ENCODE assay signal across 8 cellular contexts in the genomic region with DNA sequence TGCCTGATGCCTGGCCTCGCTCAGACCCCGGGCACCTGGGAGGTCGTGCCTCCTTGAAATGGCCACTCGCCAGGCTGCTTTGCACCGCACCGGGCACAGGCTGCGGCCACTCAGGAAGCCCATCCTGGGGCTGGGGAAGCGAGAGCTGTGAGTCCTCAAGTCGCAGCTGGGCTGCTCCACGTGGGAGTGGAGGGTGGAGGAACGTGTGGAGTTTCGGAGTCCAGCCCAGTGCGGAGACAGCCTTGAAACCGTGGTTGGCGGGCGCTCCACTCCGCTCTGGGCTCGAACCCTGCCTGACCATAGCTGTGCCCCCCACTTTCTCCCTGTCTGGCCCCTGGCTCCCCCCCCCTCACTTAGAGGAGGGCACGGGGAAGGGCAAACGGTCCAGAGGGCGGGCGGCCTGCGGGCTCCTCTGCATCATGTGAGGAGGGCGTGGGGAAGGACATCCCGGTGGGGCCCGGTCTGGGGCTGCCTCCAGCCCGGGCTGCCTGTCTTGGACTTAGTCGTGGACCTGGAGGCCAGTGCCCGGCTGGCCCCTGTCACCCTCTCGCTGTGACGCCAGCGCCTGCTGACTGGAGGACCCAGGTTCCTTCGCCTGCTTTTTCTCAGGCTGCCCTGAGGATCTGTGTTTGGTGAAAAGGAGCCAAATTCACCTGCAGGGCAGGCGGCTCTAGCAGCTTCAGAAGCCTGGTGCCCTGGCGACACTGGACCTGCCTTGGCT. TPM values are rescaled to one million over a fixed set of nuclear protein-coding genes. Genes with fewer than 3 reads are reported as not detected.
DNase-seq lines count a peak whose midpoint lies in the region; ATAC-seq and TF ChIP-seq lines count a peak whose summit lies in the region.

No MANE protein-coding gene starts in this region.

- H3K18ac ChIP-seq in trophoblast cell (ENCODE audit: low read length), result no peak overlapping the region

- H3K9me3 ChIP-seq in DOHH2 (ENCODE audit: control insufficient read depth, insufficient read depth, low read length) (no peaks in the 10 kb centered on the region; the same call in 1 of the 2 replicates), trophoblast cell (ENCODE audit: insufficient read depth, low read depth, low read length) (no peaks in the 10 kb centered on the region)

- WGBS in trophoblast cell (ENCODE audit: extremely low coverage, insufficient coverage, insufficient read length), result no CpG with 5 or more reads among the region's 35 CpGs

- H2BK5ac ChIP-seq in trophoblast cell (ENCODE audit: low read depth, low read length, poor library complexity), result no peak overlapping the region

- no peaks in the 10 kb centered on the region for H3K9me2 ChIP-seq in DOHH2 (replicated peaks; ENCODE audit: control insufficient read depth, low read length)

- H4K91ac ChIP-seq in trophoblast cell (ENCODE audit: low read depth, low read length), result no peak overlapping the region

- no peak overlapping the region for H2BK12ac ChIP-seq in trophoblast cell (ENCODE audit: low read length)

- H3K27me3 ChIP-seq in DOHH2 (ENCODE audit: control insufficient read depth, low read length) (no peaks in the 10 kb centered on the region), trophoblast cell (ENCODE audit: insufficient read depth, low read length) (no peaks in the 10 kb centered on the region)

- peak overlapping the region; percentile 55 for H3K9ac ChIP-seq in trophoblast cell (ENCODE audit: low read length)

- no peak overlapping the region for H2BK120ac ChIP-seq in trophoblast cell (ENCODE audit: insufficient read depth, low read length, poor library complexity)

- H4K20me1 ChIP-seq in DOHH2 (ENCODE audit: control insufficient read depth, insufficient read depth, low read depth, low read length), result peaks cover 35% of the 10 kb centered on the region

- no peak for ATAC-seq in GM21515 (IDR thresholded peaks at IDR 0.05; ENCODE audit: unreplicated experiment)
- no peak for ATAC-seq in GM18498 (IDR thresholded peaks at IDR 0.05; ENCODE audit: unreplicated experiment)
- ATAC-seq in HG02759 (IDR thresholded peaks at IDR 0.05; ENCODE audit: unreplicated experiment), result no peak

- H3K79me2 ChIP-seq in DOHH2 (ENCODE audit: control insufficient read depth, low read length) (peaks cover 71% of the 10 kb centered on the region), trophoblast cell (ENCODE audit: control insufficient read depth, insufficient read depth, low read length, poor library complexity) (peaks cover 46% of the 10 kb centered on the region)

- H3K4me3 ChIP-seq in DOHH2 (ENCODE audit: low read length), result peak overlapping the region; percentile 93
- H3K4me3 ChIP-seq in trophoblast cell (ENCODE audit: low read depth, low read length), result no peak overlapping the region

- no peak overlapping the region for H3K23ac ChIP-seq in trophoblast cell (ENCODE audit: low read length)

- H4K12ac ChIP-seq in trophoblast cell (ENCODE audit: low read depth, low read length), result no peak overlapping the region

- no peak for TF ChIP-seq CTCF in DOHH2 (IDR thresholded peaks at IDR 0.05; ENCODE audit: low read depth, low read length, poor library complexity, severe bottlenecking)
- TF ChIP-seq CTCF in VCaP (conservative IDR thresholded peaks at IDR 0.05), result no peak

- H3K4me1 ChIP-seq in DOHH2 (ENCODE audit: control insufficient read depth, low read length) (peaks cover 19% of the 10 kb centered on the region), trophoblast cell (ENCODE audit: control insufficient read depth in 1 of 2, insufficient read depth in 2 of 2, low read length in 2 of 2) (peaks cover 11 to 13% of the 10 kb centered on the region in 2 experiments)

- H4K8ac ChIP-seq in trophoblast cell (ENCODE audit: low read depth, low read length), result no peak overlapping the region

- H2AFZ ChIP-seq in trophoblast cell (ENCODE audit: insufficient read depth, low read length, poor library complexity), result no peak overlapping the region

- peaks cover 6% of the 10 kb centered on the region for H3K79me1 ChIP-seq in trophoblast cell (ENCODE audit: low read length)

- peak; percentile 43 for DNase-seq in foreskin melanocyte
- DNase-seq in trophoblast cell, result no peak
- DNase-seq in stimulated activated CD4-positive, alpha-beta T cell treated with anti-CD3 and anti-CD28 coated beads, Interleukin-15, amount 100 ng/mL, for 24 hours, result no peak

- no peaks in the 10 kb centered on the region; the same call in 1 of the 2 replicates for H3F3A ChIP-seq in DOHH2 (ENCODE audit: control insufficient read depth, insufficient read depth)

- H3K4ac ChIP-seq in trophoblast cell (ENCODE audit: low read depth, low read length), result peak overlapping the region; percentile 96

- H2AK5ac ChIP-seq in trophoblast cell (ENCODE audit: low read length), result no peak overlapping the region

- no peak overlapping the region for H3K14ac ChIP-seq in trophoblast cell (ENCODE audit: low read length)

- H3K36me3 ChIP-seq in DOHH2 (ENCODE audit: control insufficient read depth, low read length) (peaks cover 69% of the 10 kb centered on the region), trophoblast cell (ENCODE audit: control insufficient read depth in 1 of 2, insufficient read depth in 2 of 2, low read length in 2 of 2) (peaks cover 46 to 50% of the 10 kb centered on the region in 2 experiments)

- peak overlapping the region; percentile 92 for H3K4me2 ChIP-seq in DOHH2 (ENCODE audit: low read length)
- H3K4me2 ChIP-seq in trophoblast cell (ENCODE audit: low read length), result peak overlapping the region; percentile 85

- H3K27ac ChIP-seq in DOHH2 (ENCODE audit: low read depth, low read length) (no peak overlapping the region), VCaP (peak overlapping the region; percentile 96; the same call in 1 of the 2 replicates), trophoblast cell (ENCODE audit: low read depth, low read length) (no peak overlapping the region)

RNA-seq across cellular contexts. Expression of a gene that starts 2.5 kb away (rescaled TPM):
- polyA plus RNA-seq in trophoblast cell (2013), result 191 and 198 TPM in 2 replicates

RNA-seq across cellular contexts. Expression of a gene that starts 21.5 kb away (rescaled TPM):
- 2.1 and 2.5 TPM in 2 replicates for polyA plus RNA-seq in trophoblast cell (2013)

RNA-seq across cellular contexts. Expression of a gene that starts 39.8 kb away (rescaled TPM):
- polyA plus RNA-seq in trophoblast cell (2013), result 34.9 and 35.3 TPM in 2 replicates

RNA-seq across cellular contexts. Expression of a gene that starts 39.8 kb away (rescaled TPM):
- 23.8 and 24.6 TPM in 2 replicates for polyA plus RNA-seq in trophoblast cell (2013)

RNA-seq across cellular contexts. Expression of a gene that starts 56.0 kb away (rescaled TPM):
- polyA plus RNA-seq in trophoblast cell (2013), result not detected in 2 replicates
